In the genomic region with DNA sequence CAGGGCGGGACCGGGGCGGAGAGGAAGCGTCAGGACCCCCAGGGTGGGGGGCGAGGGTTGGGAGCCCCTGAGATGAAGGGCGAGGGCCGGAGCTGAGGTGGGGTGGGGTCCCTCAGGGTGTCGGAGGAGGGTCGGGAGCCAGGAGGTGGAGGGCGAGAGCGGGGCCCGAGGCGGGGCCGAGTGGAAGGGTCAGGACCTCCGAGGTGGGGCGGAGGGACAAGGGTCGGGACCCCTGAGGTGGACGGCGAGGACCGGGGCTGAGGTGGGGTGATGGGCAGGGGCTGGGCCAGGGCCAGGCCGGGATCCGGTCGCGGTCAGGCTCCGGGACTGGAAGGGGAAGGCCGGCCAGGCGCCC, we compare ENCODE assay signal across 9 cellular contexts. TPM values are rescaled to one million over a fixed set of nuclear protein-coding genes. Genes with fewer than 3 reads are reported as not detected.
A peak's percentile ranks its signal among the peaks of the same experiment; 100 is the strongest.
DNase-seq lines count a peak whose midpoint lies in the region; ATAC-seq and TF ChIP-seq lines count a peak whose summit lies in the region.
"Had no signal": no experiment of that assay in that cellular context is flagged by ENCODE, and none has a peak within 500 bp of the region (broad histone marks: within the 10 kb centered on the region; RNA-seq: fewer than 3 reads in every experiment).

No MANE protein-coding gene starts in this region.

- peak overlapping the region; percentile 57 for H3K4me3 Mint-ChIP-seq in activated CD4-positive, alpha-beta T cell treated with anti-CD3 and anti-CD28 coated beads, Interleukin-2, amount 10 ng/mL, durations not matched to agents 7 days and 5 days
- peak overlapping the region; percentile 64 for H3K4me3 Mint-ChIP-seq in activated T-helper 2 cell treated with anti-CD3 and anti-CD28 coated beads, Interferon-gamma antibody, Interleukin-2, Interleukin-4, amounts not matched to agents 10 μg/mL and 5 μg/mL and 100 μg/mL, durations not matched to agents 14 hours and 24 hours and 36 hours (ENCODE audit: low read depth)

- peaks cover 24% of the 10 kb centered on the region for H3K4me1 Mint-ChIP-seq in activated CD4-positive, alpha-beta T cell treated with anti-CD3 and anti-CD28 coated beads, Interleukin-2, amount 10 ng/mL, durations not matched to agents 7 days and 5 days
- H3K4me1 Mint-ChIP-seq in activated T-helper 2 cell treated with anti-CD3 and anti-CD28 coated beads, Interferon-gamma antibody, Interleukin-2, Interleukin-4, amounts not matched to agents 10 μg/mL and 5 μg/mL and 100 μg/mL, durations not matched to agents 14 hours and 24 hours and 36 hours (ENCODE audit: low read depth): peaks cover 16% of the 10 kb centered on the region

- H3K36me3 Mint-ChIP-seq in activated CD4-positive, alpha-beta T cell treated with anti-CD3 and anti-CD28 coated beads, Interleukin-2, amount 10 ng/mL, durations not matched to agents 7 days and 5 days (ENCODE audit: low read depth): peaks cover 12% of the 10 kb centered on the region
- H3K36me3 Mint-ChIP-seq in activated T-helper 2 cell treated with anti-CD3 and anti-CD28 coated beads, Interferon-gamma antibody, Interleukin-2, Interleukin-4, amounts not matched to agents 10 μg/mL and 5 μg/mL and 100 μg/mL, durations not matched to agents 14 hours and 24 hours and 36 hours (ENCODE audit: low read depth): peaks cover 21% of the 10 kb centered on the region

- no peak for ATAC-seq in GM19455 (IDR thresholded peaks at IDR 0.05; ENCODE audit: unreplicated experiment)

- H3K4me3 ChIP-seq in liver (ENCODE audit: low read depth in 1 of 3, low read length in 3 of 3) (peak overlapping the region in 2 of 3 donors; percentile 15 to 41), suprapubic skin (peak overlapping the region; percentile 45)

- TF ChIP-seq RAD21 in liver (IDR thresholded peaks at IDR 0.05): no peak

- CTCF ChIA-PET in activated CD4-positive, alpha-beta T cell treated with anti-CD3 and anti-CD28 coated beads, Interleukin-2, amount 10 ng/mL, durations not matched to agents 7 days and 5 days (lab: Charles Lee): interaction anchor here (0.5 to 0.9 kb wide), 2 partner anchors 15 to 153 kb away, joined by 3 to 4 read pairs; no protein-coding TSS in a partner anchor

- H3K9me3 ChIP-seq in liver (ENCODE audit: control insufficient read depth in 4 of 4, low read length in 3 of 4) (no peaks in the 10 kb centered on the region), suprapubic skin (no peaks in the 10 kb centered on the region)

- TF ChIP-seq CTCF in liver (IDR thresholded peaks at IDR 0.05; ENCODE audit: low read depth, low read length, missing input control): no peak
- no peak for TF ChIP-seq CTCF in suprapubic skin (IDR thresholded peaks at IDR 0.05)

- intact Hi-C loops in activated T-helper 2 cell treated with anti-CD3 and anti-CD28 coated beads, Interferon-gamma antibody, Interleukin-2, Interleukin-4, amounts not matched to agents 10 μg/mL and 5 μg/mL and 100 μg/mL, durations not matched to agents 14 hours and 24 hours and 36 hours (cut with micrococcal nuclease): loop anchor here (5.0 to 10.0 kb wide), 2 partner anchors 56 to 98 kb away; no protein-coding TSS in a partner anchor

- H3K27ac ChIP-seq in liver (ENCODE audit: low read depth in 1 of 2, low read length in 2 of 2) (no peak overlapping the region), suprapubic skin (no peak overlapping the region)

- H3K4me1 ChIP-seq in liver (ENCODE audit: control insufficient read depth in 4 of 4, insufficient read depth in 4 of 4, low read length in 3 of 4): peaks cover 4 to 9% (median 6%) of the 10 kb centered on the region in 4 donors
- H3K4me1 ChIP-seq in suprapubic skin: peaks cover 13% of the 10 kb centered on the region

- peak overlapping the region; percentile 88 for H3K27ac Mint-ChIP-seq in activated CD4-positive, alpha-beta T cell treated with anti-CD3 and anti-CD28 coated beads, Interleukin-2, amount 10 ng/mL, durations not matched to agents 7 days and 5 days
- peak overlapping the region; percentile 73 for H3K27ac Mint-ChIP-seq in activated T-helper 2 cell treated with anti-CD3 and anti-CD28 coated beads, Interferon-gamma antibody, Interleukin-2, Interleukin-4, amounts not matched to agents 10 μg/mL and 5 μg/mL and 100 μg/mL, durations not matched to agents 14 hours and 24 hours and 36 hours

- no peaks in the 10 kb centered on the region for H3K36me3 ChIP-seq in liver (ENCODE audit: control insufficient read depth in 4 of 4, insufficient read depth in 3 of 4, low read depth in 1 of 4, low read length in 3 of 4)
- H3K36me3 ChIP-seq in suprapubic skin: no peaks in the 10 kb centered on the region

- WGBS in liver: 89% methylated on average over 27 of the region's 27 CpGs
- WGBS in suprapubic skin: 93% methylated on average over 26 of the region's 27 CpGs

- H3K9me3 Mint-ChIP-seq in activated CD4-positive, alpha-beta T cell treated with anti-CD3 and anti-CD28 coated beads, Interleukin-2, amount 10 ng/mL, durations not matched to agents 7 days and 5 days: no peaks in the 10 kb centered on the region
- no peaks in the 10 kb centered on the region for H3K9me3 Mint-ChIP-seq in activated T-helper 2 cell treated with anti-CD3 and anti-CD28 coated beads, Interferon-gamma antibody, Interleukin-2, Interleukin-4, amounts not matched to agents 10 μg/mL and 5 μg/mL and 100 μg/mL, durations not matched to agents 14 hours and 24 hours and 36 hours

- H3K27me3 ChIP-seq in liver (ENCODE audit: control insufficient read depth in 4 of 4, insufficient read depth in 4 of 4, low read length in 3 of 4) (peaks cover 0 to under 1% (median 0%) of the 10 kb centered on the region in 4 donors), suprapubic skin (no peaks in the 10 kb centered on the region)

- no peak for DNase-seq in activated CD4-positive, alpha-beta T cell treated with anti-CD3 and anti-CD28 coated beads, Interleukin-2, amount 10 ng/mL, durations not matched to agents 7 days and 5 days
- no peak for DNase-seq in activated CD4-positive, alpha-beta T cell treated with anti-CD3 and anti-CD28 coated beads, Interleukin-2, amount 50 U/mL, for 48 hours
- DNase-seq in activated T-helper 2 cell treated with anti-CD3 and anti-CD28 coated beads, Interferon-gamma antibody, Interleukin-2, Interleukin-4, amounts not matched to agents 10 μg/mL and 5 μg/mL and 100 μg/mL, durations not matched to agents 14 hours and 24 hours and 36 hours (ENCODE audit: low spot score): no peak
- DNase-seq in suprapubic skin (ENCODE audit: low spot score in 2 of 2): no peak
- no peak for DNase-seq in activated CD4-positive, CD25-positive, alpha-beta regulatory T cell (lab: John Stamatoyannopoulos, UW)
- no peak for DNase-seq in SW480 (ENCODE audit: low spot score)

- peaks cover 3% of the 10 kb centered on the region for H3K27me3 Mint-ChIP-seq in activated CD4-positive, alpha-beta T cell treated with anti-CD3 and anti-CD28 coated beads, Interleukin-2, amount 10 ng/mL, durations not matched to agents 7 days and 5 days
- peaks cover 3% of the 10 kb centered on the region for H3K27me3 Mint-ChIP-seq in activated T-helper 2 cell treated with anti-CD3 and anti-CD28 coated beads, Interferon-gamma antibody, Interleukin-2, Interleukin-4, amounts not matched to agents 10 μg/mL and 5 μg/mL and 100 μg/mL, durations not matched to agents 14 hours and 24 hours and 36 hours (ENCODE audit: low read depth)

- H3K9ac ChIP-seq in liver (ENCODE audit: low read depth in 1 of 2, low read length in 2 of 2): no peak overlapping the region

- TF ChIP-seq EP300 in suprapubic skin (IDR thresholded peaks at IDR 0.05): no peak

- POLR2A ChIA-PET in activated CD4-positive, alpha-beta T cell treated with anti-CD3 and anti-CD28 coated beads, Interleukin-2, amount 10 ng/mL, durations not matched to agents 7 days and 5 days (lab: Charles Lee): no interaction called here

- no peak for TF ChIP-seq POLR2A in suprapubic skin (IDR thresholded peaks at IDR 0.05)

TF ChIP-seq in liver, 16 proteins besides CTCF, POLR2A, EP300 and RAD21 (continues in another document):
- TF ChIP-seq REST (IDR thresholded peaks at IDR 0.05) (no peak), RXRA (IDR thresholded peaks at IDR 0.05) (no peak), FOXA1 (IDR thresholded peaks at IDR 0.05) (no peak), HNF4G (IDR thresholded peaks at IDR 0.05) (no peak), JUND (IDR thresholded peaks at IDR 0.05) (no peak)

RNA-seq across cellular contexts. Expression of gene SMC1B, which starts 0.4 kb away (rescaled TPM):
- total RNA-seq in activated CD4-positive, alpha-beta T cell treated with anti-CD3 and anti-CD28 coated beads, Interleukin-2, amount 10 ng/mL, durations not matched to agents 7 days and 5 days: under 1 TPM; 0.58 to 0.64 TPM
- total RNA-seq in activated T-helper 2 cell treated with anti-CD3 and anti-CD28 coated beads, Interferon-gamma antibody, Interleukin-2, Interleukin-4, amounts not matched to agents 10 μg/mL and 5 μg/mL and 100 μg/mL, durations not matched to agents 14 hours and 24 hours and 36 hours: 0.50 and 0.80 TPM in 2 replicates
- total RNA-seq in liver (under 1 TPM in 1 of 2 donors, not detected in 1; 0.05 TPM), suprapubic skin (under 1 TPM in 1 of 4 donors, not detected in 3; 0.21 TPM)
- polyA plus RNA-seq in liver: under 1 TPM in 1 of 2 donors, not detected in 1; 0.02 TPM
- polyA plus RNA-seq: AG04450 had no signal

RNA-seq across cellular contexts. Expression of gene RIBC2, which starts 0.5 kb away (rescaled TPM):
- 1 to 10 TPM; 4.8 to 7.0 TPM for total RNA-seq in activated CD4-positive, alpha-beta T cell treated with anti-CD3 and anti-CD28 coated beads, Interleukin-2, amount 10 ng/mL, durations not matched to agents 7 days and 5 days
- total RNA-seq in activated T-helper 2 cell treated with anti-CD3 and anti-CD28 coated beads, Interferon-gamma antibody, Interleukin-2, Interleukin-4, amounts not matched to agents 10 μg/mL and 5 μg/mL and 100 μg/mL, durations not matched to agents 14 hours and 24 hours and 36 hours: 9.9 and 11.0 TPM in 2 replicates
- total RNA-seq in liver (1 to 10 TPM in 1 of 2 donors, not detected in 1; 1.5 TPM), suprapubic skin (1 to 10 TPM in 1 of 4 donors, under 1 TPM in 1, not detected in 2; 0.30 to 5.7 TPM)
- under 1 TPM in 1 of 2 donors, not detected in 1; 0.25 TPM for polyA plus RNA-seq in liver
